Comparison of ENCODE assay signal across 10 cellular contexts in genomic region chr3:135758961-135759360, GRCh38.
"Had no signal": no experiment of that assay in that cellular context is flagged by ENCODE, and none has a peak within 500 bp of the region (broad histone marks: within the 10 kb centered on the region; RNA-seq: fewer than 3 reads in every experiment).

No MANE protein-coding gene starts in this region.

- H3K36me3 ChIP-seq: HAP-1 had no signal

- H3K27ac ChIP-seq: GM23248 had no signal

- H3K4me3 ChIP-seq: GM23248, GM23338, HAP-1 had no signal

- DNase-seq: GM23248, GOT3, H7, H9, HCEC 1CT, HFFc6 had no signal

- FAIRE-seq: H1, H54 had no signal

- H3K4me1 ChIP-seq: HAP-1 had no signal

- H3K9me3 ChIP-seq: HAP-1 had no signal
